In the genomic region with DNA sequence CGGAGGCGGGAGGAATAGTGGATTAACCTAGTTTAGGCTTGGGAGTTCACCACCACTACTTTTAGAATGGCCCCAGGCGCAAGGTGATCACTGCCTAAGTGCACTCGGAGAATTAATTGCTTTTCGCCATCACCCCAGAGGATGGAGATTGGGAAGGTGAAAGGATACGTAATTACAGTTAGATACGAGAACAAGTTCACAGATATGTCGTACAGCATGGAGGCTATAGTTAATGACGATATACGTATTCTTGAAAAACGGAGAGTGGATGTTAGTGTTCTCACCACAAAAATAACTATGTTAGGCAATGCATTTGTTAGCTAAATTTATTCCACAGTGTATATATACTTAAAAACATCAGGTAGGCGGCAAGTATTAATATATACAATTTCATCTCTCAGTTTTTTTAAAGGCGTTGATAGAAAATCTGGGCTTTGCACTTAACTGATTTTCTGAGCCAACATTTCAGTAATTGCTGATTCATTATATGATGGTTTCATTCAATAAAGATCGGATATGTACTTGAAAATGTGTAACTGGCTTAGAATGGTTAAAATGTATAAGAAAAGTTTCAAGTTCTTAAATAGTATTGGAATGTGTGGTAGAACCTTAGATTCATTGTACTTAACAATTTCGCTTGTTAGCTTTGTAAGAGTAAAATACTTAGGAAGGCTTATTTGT, we compare ENCODE assay signal across 8 cellular contexts. TPM values are rescaled to one million over a fixed set of nuclear protein-coding genes. Genes with fewer than 3 reads are reported as not detected.
DNase-seq lines count a peak whose midpoint lies in the region; ATAC-seq lines count a peak whose summit lies in the region.

No MANE protein-coding gene starts in this region.

- no peaks in the 10 kb centered on the region for H3K9me3 ChIP-seq in right cardiac atrium (ENCODE audit: control insufficient read depth, low read length)

- DNase-seq in DMS79 (lab: John Stamatoyannopoulos, UW): peak; percentile 34
- no peak for DNase-seq in DMS79 treated with DMSO at 0.1 percent for 48 hours (lab: John Stamatoyannopoulos, UW)
- no peak for DNase-seq in T-helper 2 cell treated with Interferon-gamma antibody and Interleukin-4, amounts not matched to agents 5 μg/mL and 100 μg/mL, for 36 hours (ENCODE audit: low spot score)
- no peak for DNase-seq in right cardiac atrium
- DNase-seq in stimulated activated naive B cell treated with anti-CD40 and anti-IgM and Interleukin-4, amounts not matched to agents 10 μg/mL and 1 μg/mL and 100 μg/mL, for 72 hours: no peak
- DNase-seq in hepatic stellate cell (ENCODE audit: low spot score): no peak
- DNase-seq in HPDE6-E6E7 (ENCODE audit: extremely low spot score): no peak

- intact Hi-C loops in right cardiac atrium (cut with DNase I): no loop called here

- no peaks in the 10 kb centered on the region for H3K4me1 ChIP-seq in right cardiac atrium (ENCODE audit: control insufficient read depth, insufficient read depth, low read length)

- ATAC-seq in right cardiac atrium (no peak), GM21529 (IDR thresholded peaks at IDR 0.05; ENCODE audit: unreplicated experiment) (no peak)
- no peak for ATAC-seq in stimulated activated naive B cell treated with anti-CD40 and anti-IgM and Interleukin-4, amounts not matched to agents 10 μg/mL and 1 μg/mL and 100 μg/mL, for 72 hours (replicated peaks)

- H3K4me3 Mint-ChIP-seq in T-helper 2 cell treated with Interferon-gamma antibody and Interleukin-4, amounts not matched to agents 5 μg/mL and 100 μg/mL, for 36 hours: peak overlapping the region; percentile 90
- peak overlapping the region; percentile 97 to 100 for H3K4me3 Mint-ChIP-seq in stimulated activated naive B cell treated with anti-CD40 and anti-IgM and Interleukin-4, amounts not matched to agents 10 μg/mL and 1 μg/mL and 100 μg/mL, for 72 hours

- H3K27ac ChIP-seq in right cardiac atrium (ENCODE audit: low read length): peak overlapping the region; percentile 90

- WGBS in right cardiac atrium: 10% methylated on average over 15 of the region's 15 CpGs

- peaks cover 40% of the 10 kb centered on the region for H3K4me1 Mint-ChIP-seq in T-helper 2 cell treated with Interferon-gamma antibody and Interleukin-4, amounts not matched to agents 5 μg/mL and 100 μg/mL, for 36 hours (ENCODE audit: low read depth)
- H3K4me1 Mint-ChIP-seq in stimulated activated naive B cell treated with anti-CD40 and anti-IgM and Interleukin-4, amounts not matched to agents 10 μg/mL and 1 μg/mL and 100 μg/mL, for 72 hours: peaks cover 27 to 49% of the 10 kb centered on the region in 2 donors

- no peaks in the 10 kb centered on the region for H3K27me3 ChIP-seq in right cardiac atrium (ENCODE audit: control insufficient read depth, insufficient read depth)

- no peaks in the 10 kb centered on the region for H3K27me3 Mint-ChIP-seq in T-helper 2 cell treated with Interferon-gamma antibody and Interleukin-4, amounts not matched to agents 5 μg/mL and 100 μg/mL, for 36 hours (ENCODE audit: low read depth)
- no peaks in the 10 kb centered on the region for H3K27me3 Mint-ChIP-seq in stimulated activated naive B cell treated with anti-CD40 and anti-IgM and Interleukin-4, amounts not matched to agents 10 μg/mL and 1 μg/mL and 100 μg/mL, for 72 hours

- H3K36me3 Mint-ChIP-seq in T-helper 2 cell treated with Interferon-gamma antibody and Interleukin-4, amounts not matched to agents 5 μg/mL and 100 μg/mL, for 36 hours (ENCODE audit: low read depth): peaks cover 37% of the 10 kb centered on the region
- H3K36me3 Mint-ChIP-seq in stimulated activated naive B cell treated with anti-CD40 and anti-IgM and Interleukin-4, amounts not matched to agents 10 μg/mL and 1 μg/mL and 100 μg/mL, for 72 hours: peaks cover 23 to 40% of the 10 kb centered on the region in 2 donors

- peak overlapping the region; percentile 71 for H3K4me3 ChIP-seq in right cardiac atrium (ENCODE audit: low read length)

- peak overlapping the region; percentile 98 for H3K27ac Mint-ChIP-seq in T-helper 2 cell treated with Interferon-gamma antibody and Interleukin-4, amounts not matched to agents 5 μg/mL and 100 μg/mL, for 36 hours
- peak overlapping the region; percentile 99 for H3K27ac Mint-ChIP-seq in stimulated activated naive B cell treated with anti-CD40 and anti-IgM and Interleukin-4, amounts not matched to agents 10 μg/mL and 1 μg/mL and 100 μg/mL, for 72 hours

- no peaks in the 10 kb centered on the region for H3K9me3 Mint-ChIP-seq in T-helper 2 cell treated with Interferon-gamma antibody and Interleukin-4, amounts not matched to agents 5 μg/mL and 100 μg/mL, for 36 hours
- H3K9me3 Mint-ChIP-seq in stimulated activated naive B cell treated with anti-CD40 and anti-IgM and Interleukin-4, amounts not matched to agents 10 μg/mL and 1 μg/mL and 100 μg/mL, for 72 hours: no peaks in the 10 kb centered on the region

RNA-seq across cellular contexts. Expression of a gene that starts 0.7 kb away (rescaled TPM):
- 10 to 100 TPM; 46.6 to 70.4 (median 63.1) TPM for total RNA-seq in right cardiac atrium
- polyA plus RNA-seq in right cardiac atrium: 46.0 TPM

RNA-seq across cellular contexts. Expression of a gene that starts 1.0 kb away (rescaled TPM):
- 10 to 100 TPM in 3 of 4 donors, 1 to 10 TPM in 1; 9.4 to 13.8 (median 13.0) TPM for total RNA-seq in right cardiac atrium
- 12.4 TPM for polyA plus RNA-seq in right cardiac atrium
